In genomic region chr9:136444102-136444501, GRCh38 we compare ENCODE assay signal across 24 cellular contexts. TPM values are rescaled to one million over a fixed set of nuclear protein-coding genes. Genes with fewer than 3 reads are reported as not detected.
DNase-seq lines count a peak whose midpoint lies in the region; ATAC-seq, FAIRE-seq and TF ChIP-seq lines count a peak whose summit lies in the region.
"Had no signal": no experiment of that assay in that cellular context is flagged by ENCODE, and none has a peak within 500 bp of the region (broad histone marks: within the 10 kb centered on the region; RNA-seq: fewer than 3 reads in every experiment).

No MANE protein-coding gene starts in this region.

- no peak for FAIRE-seq in K562 (lab: Jason Lieb, UNC)
- FAIRE-seq: A549, D721Med, G401.6, GM12891, GM19239 had no signal

- no peak overlapping the region for H2AK5ac ChIP-seq in IMR-90 (ENCODE audit: low read depth, low read length)

- H3K18ac ChIP-seq in IMR-90 (ENCODE audit: low read depth, low read length): no peak overlapping the region

- H2AK9ac ChIP-seq in IMR-90 (replicated peaks; ENCODE audit: low read depth, low read length, poor library complexity): no peak overlapping the region

- peaks cover 3% of the 10 kb centered on the region for H3K4me1 ChIP-seq in IMR-90 (ENCODE audit: control insufficient read depth, insufficient read depth, low read length)
- H3K4me1 ChIP-seq in K562 (replicated peaks in 1 of 2; ENCODE audit: control insufficient read depth in 2 of 2, insufficient read depth in 2 of 2, low read length in 2 of 2): peaks cover 4 to 19% of the 10 kb centered on the region in 2 experiments; a peak in 3 of 5 replicates
- H3K4me1 ChIP-seq: Caco-2 had no signal

- no peak overlapping the region for H3K4ac ChIP-seq in IMR-90 (ENCODE audit: low read depth, low read length)

- POLR2A ChIA-PET in IMR-90 (lab: Charles Lee; ENCODE audit: unreplicated experiment) (no interaction called here), K562 (lab: Yijun Ruan, JAX) (interaction anchor here (1.6 kb wide), 1 partner anchor 14 kb away, joined by 7 read pairs; no protein-coding TSS in a partner anchor)

- H3K9me3 Mint-ChIP-seq in T-helper 2 cell treated with Interferon-gamma antibody and Interleukin-4, amounts not matched to agents 5 μg/mL and 100 μg/mL, for 36 hours: no peaks in the 10 kb centered on the region
- H3K9me3 Mint-ChIP-seq in endothelial cell (ENCODE audit: unreplicated experiment): no peaks in the 10 kb centered on the region
- H3K9me3 Mint-ChIP-seq: CD14-positive monocyte; CD8-positive, alpha-beta T cell had no signal

- H3K9ac ChIP-seq in IMR-90 (ENCODE audit: low read depth, low read length) (no peak overlapping the region), K562 (ENCODE audit: insufficient read depth in 1 of 2, low read depth in 2 of 2, low read length in 2 of 2) (no peak overlapping the region)

- no peak overlapping the region for H3K56ac ChIP-seq in IMR-90 (ENCODE audit: extremely low read depth, insufficient read depth, low read length)

- no peak overlapping the region for H3K4me3 ChIP-seq in IMR-90 (ENCODE audit: insufficient read depth, low read depth, low read length)
- no peak overlapping the region for H3K4me3 ChIP-seq in K562
- H3K4me3 ChIP-seq: A549 had no signal

- H3K4me1 Mint-ChIP-seq in T-helper 2 cell treated with Interferon-gamma antibody and Interleukin-4, amounts not matched to agents 5 μg/mL and 100 μg/mL, for 36 hours (ENCODE audit: low read depth): no peaks in the 10 kb centered on the region
- peaks cover 3% of the 10 kb centered on the region for H3K4me1 Mint-ChIP-seq in endothelial cell (ENCODE audit: unreplicated experiment)

- BruUV-seq in IMR-90 (replicated peaks; lab: Mats Ljungman, UMichigan): no TSS peak
- BruUV-seq in K562 (replicated peaks; lab: Mats Ljungman, UMichigan): no TSS peak

- H3K4me3 Mint-ChIP-seq in T-helper 2 cell treated with Interferon-gamma antibody and Interleukin-4, amounts not matched to agents 5 μg/mL and 100 μg/mL, for 36 hours: no peak overlapping the region
- H3K4me3 Mint-ChIP-seq in endothelial cell (ENCODE audit: unreplicated experiment): peak overlapping the region; percentile 42
- H3K4me3 Mint-ChIP-seq: B cell; CD14-positive monocyte; CD8-positive, alpha-beta T cell had no signal

- H3K79me2 ChIP-seq in K562 (ENCODE audit: control insufficient read depth, insufficient read depth, low read length): peaks cover 5% of the 10 kb centered on the region

- no peak overlapping the region for H2BK5ac ChIP-seq in IMR-90 (ENCODE audit: low read depth, low read length, poor library complexity, severe bottlenecking)

- H3K4me2 ChIP-seq in IMR-90 (ENCODE audit: low read depth, low read length): no peak overlapping the region
- no peak overlapping the region for H3K4me2 ChIP-seq in K562 (ENCODE audit: insufficient read depth, low read length)
- H3K4me2 ChIP-seq: A549 had no signal

- CTCF ChIA-PET in IMR-90 (lab: Yijun Ruan, JAX): interaction anchor here (0.6 kb wide), 1 partner anchor 267 kb away, joined by 8 read pairs; no protein-coding TSS in a partner anchor
- CTCF ChIA-PET in K562 (lab: Yijun Ruan, JAX; ENCODE audit: low intra/inter-chr PET ratio): no interaction called here

- H3K27me3 ChIP-seq in IMR-90 (ENCODE audit: control insufficient read depth, insufficient read depth, low read length) (no peaks in the 10 kb centered on the region), K562 (ENCODE audit: control insufficient read depth in 2 of 2, insufficient read depth in 2 of 2, low read length in 2 of 2) (no peaks in the 10 kb centered on the region)

- WGBS in IMR-90 (ENCODE audit: extremely low coverage in 2 of 2, insufficient read length in 1 of 2), 2 experiments: 97% methylated on average over 17 of the region's 20 CpGs; no CpG with 5 or more reads in 1 of the 2 experiments
- WGBS in K562 (ENCODE audit: insufficient coverage, low coverage, missing lambda C conversion rate): 93% methylated on average over 20 of the region's 20 CpGs

- peaks cover 51% of the 10 kb centered on the region for H3K36me3 Mint-ChIP-seq in T-helper 2 cell treated with Interferon-gamma antibody and Interleukin-4, amounts not matched to agents 5 μg/mL and 100 μg/mL, for 36 hours (ENCODE audit: low read depth)
- peaks cover 53% of the 10 kb centered on the region for H3K36me3 Mint-ChIP-seq in endothelial cell (ENCODE audit: low read depth, unreplicated experiment)

- H3K27ac Mint-ChIP-seq in T-helper 2 cell treated with Interferon-gamma antibody and Interleukin-4, amounts not matched to agents 5 μg/mL and 100 μg/mL, for 36 hours: peak overlapping the region; percentile 8
- H3K27ac Mint-ChIP-seq in endothelial cell (ENCODE audit: unreplicated experiment): no peak overlapping the region
- H3K27ac Mint-ChIP-seq: B cell; CD4-positive, CD25-positive, alpha-beta regulatory T cell; CD8-positive, alpha-beta T cell had no signal

- H3K79me1 ChIP-seq in IMR-90 (ENCODE audit: low read depth in 1 of 2, low read length in 2 of 2): peaks cover 9 to 45% of the 10 kb centered on the region in 2 experiments; a peak in 3 of 4 replicates

- no peak overlapping the region for H2BK20ac ChIP-seq in IMR-90 (ENCODE audit: low read depth, low read length)

- no peak for TF ChIP-seq EP300 in K562 (IDR thresholded peaks at IDR 0.05; ENCODE audit: low read length)

- H4K20me1 ChIP-seq in IMR-90 (ENCODE audit: insufficient read depth, low read length) (peaks cover 35% of the 10 kb centered on the region), K562 (replicated peaks; ENCODE audit: control insufficient read depth, insufficient read depth, low read length) (peaks cover 16% of the 10 kb centered on the region)

- intact Hi-C loops in IMR-90 (cut with micrococcal nuclease) (no loop called here), K562 (cut with micrococcal nuclease) (no loop called here)

- H3K27ac ChIP-seq in IMR-90 (ENCODE audit: insufficient read depth, low read length): no peak overlapping the region
- H3K27ac ChIP-seq in K562 (ENCODE audit: extremely low read depth, low read depth, low read length): no peak overlapping the region
- H3K27ac ChIP-seq: 22Rv1, A549 had no signal

- ATAC-seq in IMR-90 (ENCODE audit: low read depth) (no peak), K562 (no peak), GM19351 (IDR thresholded peaks at IDR 0.05; ENCODE audit: unreplicated experiment) (no peak)
- ATAC-seq: A549; CD8-positive, alpha-beta T cell had no signal

- H2BK120ac ChIP-seq in IMR-90 (ENCODE audit: low read depth, low read length): no peak overlapping the region

- TF ChIP-seq CTCF in IMR-90 (conservative IDR thresholded peaks at IDR 0.05; ENCODE audit: low read depth, low read length) (no peak), K562 (IDR thresholded peaks at IDR 0.05 in 2 of 3, conservative IDR thresholded peaks at IDR 0.05 in 1 of 3; ENCODE audit: insufficient read depth in 2 of 3, low read depth in 1 of 3, low read length in 3 of 3) (no peak), endothelial cell (IDR thresholded peaks at IDR 0.05; ENCODE audit: unreplicated experiment) (no peak)

- H3K9me3 ChIP-seq in IMR-90 (ENCODE audit: control insufficient read depth, insufficient read depth, low read length) (no peaks in the 10 kb centered on the region), K562 (replicated peaks; ENCODE audit: control insufficient read depth, insufficient read depth, low read depth, low read length) (no peaks in the 10 kb centered on the region)
- H3K9me3 ChIP-seq: A549, Caco-2 had no signal

- H4K91ac ChIP-seq in IMR-90 (ENCODE audit: insufficient read depth, low read depth, low read length): no peak overlapping the region

- H4K5ac ChIP-seq in IMR-90 (ENCODE audit: low read depth, low read length): no peak overlapping the region

- TF ChIP-seq POLR2A in IMR-90 (IDR thresholded peaks at IDR 0.05; ENCODE audit: low read depth, low read length) (no peak), K562 (conservative IDR thresholded peaks at IDR 0.05) (no peak)

- peaks cover 83% of the 10 kb centered on the region for H3K36me3 ChIP-seq in IMR-90 (ENCODE audit: control insufficient read depth, insufficient read depth, low read length)
- H3K36me3 ChIP-seq in K562 (ENCODE audit: control insufficient read depth, insufficient read depth, low read length): peaks cover 82% of the 10 kb centered on the region

- H3K9me1 ChIP-seq in IMR-90 (ENCODE audit: insufficient read depth, low read length) (no peaks in the 10 kb centered on the region), K562 (ENCODE audit: control insufficient read depth, insufficient read depth, low read length) (peaks cover 11% of the 10 kb centered on the region)

- no peak overlapping the region for H4K8ac ChIP-seq in IMR-90 (ENCODE audit: low read depth in 2 of 2, low read length in 2 of 2)

- in situ Hi-C loops in IMR-90 (cut with MboI; ENCODE audit: low sequenced_read_pairs): no loop called here
- in situ Hi-C loops in K562 (cut with MboI): no loop called here

- no peak for DNase-seq in T-helper 2 cell treated with Interferon-gamma antibody and Interleukin-4, amounts not matched to agents 5 μg/mL and 100 μg/mL, for 36 hours (ENCODE audit: low spot score)
- no peak for DNase-seq in T-helper 2 cell
- DNase-seq in IMR-90: no peak
- DNase-seq in K562 (ENCODE audit: extremely low read depth in 1 of 4, low spot score in 3 of 4): no peak
- no peak for DNase-seq in endothelial cell (ENCODE audit: low spot score)
- DNase-seq in MV-4-11 (lab: John Stamatoyannopoulos, UW): no peak
- DNase-seq in NCI-H748 (lab: John Stamatoyannopoulos, UW; ENCODE audit: unreplicated experiment): no peak
- DNase-seq: AML-193; C1 segment of cervical spinal cord; Caco-2; Calu3; CD4-positive, CD25-positive, alpha-beta regulatory T cell; DMS79 treated with DMSO at 0.1 percent for 48 hours; GF-D8 had no signal

- no peak overlapping the region for H2BK15ac ChIP-seq in IMR-90 (ENCODE audit: low read depth, low read length)

- H2AFZ ChIP-seq in IMR-90 (replicated peaks; ENCODE audit: low read length, poor library complexity) (peak overlapping the region; percentile 41), K562 (ENCODE audit: low read depth, low read length) (no peak overlapping the region)

- H3K14ac ChIP-seq in IMR-90 (replicated peaks; ENCODE audit: low read depth, low read length): no peak overlapping the region

- TF ChIP-seq RAD21 in IMR-90 (IDR thresholded peaks at IDR 0.05; ENCODE audit: low read length): no peak
- no peak for TF ChIP-seq RAD21 in K562 (CRISPR knock-in tag; conservative IDR thresholded peaks at IDR 0.05 in 1 of 2, IDR thresholded peaks at IDR 0.05 in 1 of 2)

- dilution Hi-C loops in IMR-90 (cut with HindIII; ENCODE audit: low sequenced_read_pairs, unreplicated experiment): no loop called here

- no peaks in the 10 kb centered on the region for H3K27me3 Mint-ChIP-seq in T-helper 2 cell treated with Interferon-gamma antibody and Interleukin-4, amounts not matched to agents 5 μg/mL and 100 μg/mL, for 36 hours (ENCODE audit: low read depth)
- peaks cover 25% of the 10 kb centered on the region for H3K27me3 Mint-ChIP-seq in endothelial cell (ENCODE audit: unreplicated experiment)
- H3K27me3 Mint-ChIP-seq: B cell had no signal

- H3K23ac ChIP-seq in IMR-90 (ENCODE audit: low read depth, low read length): no peak overlapping the region

RNA-seq across cellular contexts. Expression of gene INPP5E, which starts 4.5 kb away (rescaled TPM):
- 1.6 and 1.9 TPM in 2 replicates for total RNA-seq in IMR-90 (2012; rRNA removed)
- 9.4 and 11.0 TPM in 2 replicates for polyA plus RNA-seq in IMR-90 (2012; rRNA removed)
- polyA plus RNA-seq in IMR-90 (2012; cell fraction: cytosol; rRNA removed): 6.8 and 9.8 TPM in 2 replicates
- 46.1 and 80.7 TPM in 2 replicates for polyA plus RNA-seq in IMR-90 (2012; cell fraction: nucleus; rRNA removed; ENCODE audit: low replicate concordance)
- 37.0 and 74.1 TPM in 2 replicates for total RNA-seq in K562 (2011; cell fraction: chromatin; rRNA removed; ENCODE audit: low replicate concordance)
- total RNA-seq in K562 (2011; cell fraction: nucleolus; rRNA removed): 37.7 and 43.0 TPM in 2 replicates
- total RNA-seq in K562 (2011; cell fraction: nucleoplasm; rRNA removed): 29.3 and 32.3 TPM in 2 replicates
- 8.8 and 11.1 TPM in 2 replicates for total RNA-seq in K562 (2014; rRNA removed)
- 2.5 and 2.9 TPM in 2 replicates for total RNA-seq in K562 (2014; rRNA removed; fragmentation: Illumina TruSeq; extraction: Trizol)
- total RNA-seq in K562 (2015; rRNA removed; fragmentation: Illumina TruSeq; extraction: Trizol): 5.4 and 5.7 TPM in 2 replicates
- total RNA-seq in K562 (2021): 16.3 and 17.4 TPM in 2 replicates
- 4.4 and 6.8 TPM in 2 replicates for polyA plus RNA-seq in K562 (2011; rRNA removed)
- 4.8 and 9.1 TPM in 2 replicates for polyA plus RNA-seq in K562 (2011; cell fraction: cytosol; rRNA removed)
- 52.4 and 74.6 TPM in 2 replicates for polyA plus RNA-seq in K562 (2011; cell fraction: nucleus; rRNA removed)
- polyA plus RNA-seq in K562 (2012): 9.4 and 14.3 TPM in 2 replicates
- 4.9 and 8.4 TPM in 2 replicates for polyA plus RNA-seq in K562 (2014; fragmentation: Illumina TruSeq; extraction: Trizol)
- polyA plus RNA-seq in K562 (2014; fragmentation: Nextera tagmentation; extraction: Ambion mirVana): under 1 TPM; 0.38 to 0.56 TPM
- polyA plus RNA-seq in K562 (2014; rRNA removed): 14.1 and 15.1 TPM in 2 replicates
- 1.9 and 2.4 TPM in 2 replicates for polyA minus RNA-seq in K562 (2011; rRNA and poly(A)+ RNA removed)
- polyA minus RNA-seq in K562 (2011; cell fraction: cytosol; rRNA and poly(A)+ RNA removed): 3.7 and 3.8 TPM in 2 replicates
- polyA minus RNA-seq in K562 (2011; cell fraction: nucleus; rRNA and poly(A)+ RNA removed): 10.7 and 12.0 TPM in 2 replicates
- total RNA-seq in endothelial cell (ENCODE audit: unreplicated experiment): 23.6 TPM

RNA-seq across cellular contexts. Expression of gene PMPCA, which starts 33.6 kb away (rescaled TPM):
- total RNA-seq in IMR-90 (2012; rRNA removed) (62.6 and 86.7 TPM in 2 replicates), K562 (2014; rRNA removed) (86.6 and 111 TPM in 2 replicates), K562 (2014; rRNA removed; fragmentation: Illumina TruSeq; extraction: Trizol) (82.4 and 104 TPM in 2 replicates), K562 (2015; rRNA removed; fragmentation: Illumina TruSeq; extraction: Trizol) (66.6 and 67.5 TPM in 2 replicates), K562 (2021) (118 and 139 TPM in 2 replicates), endothelial cell (ENCODE audit: unreplicated experiment) (61.3 TPM)
- polyA plus RNA-seq in IMR-90 (2012; rRNA removed) (95.8 and 102 TPM in 2 replicates), K562 (2011; rRNA removed) (114 and 119 TPM in 2 replicates), K562 (2014; fragmentation: Illumina TruSeq; extraction: Trizol) (99.8 and 122 TPM in 2 replicates), K562 (2014; fragmentation: Nextera tagmentation; extraction: Ambion mirVana) (10 to 100 TPM; 23.9 to 30.0 TPM), K562 (2014; rRNA removed) (129 and 143 TPM in 2 replicates)
- polyA plus RNA-seq in IMR-90 (2012; cell fraction: cytosol; rRNA removed): 61.2 and 75.2 TPM in 2 replicates
- 216 and 222 TPM in 2 replicates for polyA plus RNA-seq in IMR-90 (2012; cell fraction: nucleus; rRNA removed; ENCODE audit: low replicate concordance)
- 255 and 404 TPM in 2 replicates for total RNA-seq in K562 (2011; cell fraction: chromatin; rRNA removed; ENCODE audit: low replicate concordance)
- 209 and 247 TPM in 2 replicates for total RNA-seq in K562 (2011; cell fraction: nucleolus; rRNA removed)
- 203 and 214 TPM in 2 replicates for total RNA-seq in K562 (2011; cell fraction: nucleoplasm; rRNA removed)
- 102 and 129 TPM in 2 replicates for polyA plus RNA-seq in K562 (2011; cell fraction: cytosol; rRNA removed)
- 346 and 387 TPM in 2 replicates for polyA plus RNA-seq in K562 (2011; cell fraction: nucleus; rRNA removed)
- polyA plus RNA-seq in K562 (2012): 65.8 and 181 TPM in 2 replicates
- polyA minus RNA-seq in K562 (2011; rRNA and poly(A)+ RNA removed): 81.4 and 83.2 TPM in 2 replicates
- polyA minus RNA-seq in K562 (2011; cell fraction: cytosol; rRNA and poly(A)+ RNA removed): 40.2 and 43.4 TPM in 2 replicates
- 68.0 and 90.1 TPM in 2 replicates for polyA minus RNA-seq in K562 (2011; cell fraction: nucleus; rRNA and poly(A)+ RNA removed)

RNA-seq across cellular contexts. Expression of gene ENTR1, which starts 33.7 kb away (rescaled TPM):
- total RNA-seq in IMR-90 (2012; rRNA removed): 14.5 and 17.2 TPM in 2 replicates
- 34.9 and 37.3 TPM in 2 replicates for polyA plus RNA-seq in IMR-90 (2012; rRNA removed)
- polyA plus RNA-seq in IMR-90 (2012; cell fraction: cytosol; rRNA removed): 30.9 and 32.0 TPM in 2 replicates
- polyA plus RNA-seq in IMR-90 (2012; cell fraction: nucleus; rRNA removed; ENCODE audit: low replicate concordance): 139 and 181 TPM in 2 replicates
- 129 and 278 TPM in 2 replicates for total RNA-seq in K562 (2011; cell fraction: chromatin; rRNA removed; ENCODE audit: low replicate concordance)
- 185 and 197 TPM in 2 replicates for total RNA-seq in K562 (2011; cell fraction: nucleolus; rRNA removed)
- total RNA-seq in K562 (2011; cell fraction: nucleoplasm; rRNA removed): 143 and 151 TPM in 2 replicates
- total RNA-seq in K562 (2014; rRNA removed): 79.0 and 88.8 TPM in 2 replicates
- total RNA-seq in K562 (2014; rRNA removed; fragmentation: Illumina TruSeq; extraction: Trizol): 38.1 and 38.3 TPM in 2 replicates
- total RNA-seq in K562 (2015; rRNA removed; fragmentation: Illumina TruSeq; extraction: Trizol): 61.3 and 65.5 TPM in 2 replicates
- 101 and 104 TPM in 2 replicates for total RNA-seq in K562 (2021)
- 77.3 and 92.6 TPM in 2 replicates for polyA plus RNA-seq in K562 (2011; rRNA removed)
- 45.3 and 59.9 TPM in 2 replicates for polyA plus RNA-seq in K562 (2011; cell fraction: cytosol; rRNA removed)
- 432 and 490 TPM in 2 replicates for polyA plus RNA-seq in K562 (2011; cell fraction: nucleus; rRNA removed)
- 54.6 and 62.9 TPM in 2 replicates for polyA plus RNA-seq in K562 (2012)
- 72.6 and 75.9 TPM in 2 replicates for polyA plus RNA-seq in K562 (2014; fragmentation: Illumina TruSeq; extraction: Trizol)
- polyA plus RNA-seq in K562 (2014; fragmentation: Nextera tagmentation; extraction: Ambion mirVana): 1 to 10 TPM; 6.7 to 9.6 TPM
- 106 and 108 TPM in 2 replicates for polyA plus RNA-seq in K562 (2014; rRNA removed)
- polyA minus RNA-seq in K562 (2011; rRNA and poly(A)+ RNA removed): 19.2 and 21.9 TPM in 2 replicates
- polyA minus RNA-seq in K562 (2011; cell fraction: cytosol; rRNA and poly(A)+ RNA removed): 33.9 and 46.1 TPM in 2 replicates
- 76.5 and 84.3 TPM in 2 replicates for polyA minus RNA-seq in K562 (2011; cell fraction: nucleus; rRNA and poly(A)+ RNA removed)
- total RNA-seq in endothelial cell (ENCODE audit: unreplicated experiment): 45.0 TPM

RNA-seq across cellular contexts. Expression of gene SEC16A, which starts 38.7 kb away (rescaled TPM):
- total RNA-seq in IMR-90 (2012; rRNA removed) (12.2 and 12.8 TPM in 2 replicates), K562 (2014; rRNA removed) (17.1 and 20.1 TPM in 2 replicates), K562 (2014; rRNA removed; fragmentation: Illumina TruSeq; extraction: Trizol) (9.1 and 9.3 TPM in 2 replicates), K562 (2015; rRNA removed; fragmentation: Illumina TruSeq; extraction: Trizol) (8.7 and 11.1 TPM in 2 replicates), K562 (2021) (56.1 and 62.8 TPM in 2 replicates), endothelial cell (ENCODE audit: unreplicated experiment) (79.5 TPM)
- polyA plus RNA-seq in IMR-90 (2012; rRNA removed) (42.2 and 48.1 TPM in 2 replicates), K562 (2011; rRNA removed) (14.0 and 25.1 TPM in 2 replicates), K562 (2014; fragmentation: Illumina TruSeq; extraction: Trizol) (44.6 and 47.6 TPM in 2 replicates), K562 (2014; fragmentation: Nextera tagmentation; extraction: Ambion mirVana) (10 to 100 TPM in 1 of 2 experiments, 1 to 10 TPM in 1; 8.3 to 12.0 TPM), K562 (2014; rRNA removed) (30.9 and 32.2 TPM in 2 replicates)
- 26.9 and 29.1 TPM in 2 replicates for polyA plus RNA-seq in IMR-90 (2012; cell fraction: cytosol; rRNA removed)
- polyA plus RNA-seq in IMR-90 (2012; cell fraction: nucleus; rRNA removed; ENCODE audit: low replicate concordance): 106 and 130 TPM in 2 replicates
- 131 and 191 TPM in 2 replicates for total RNA-seq in K562 (2011; cell fraction: chromatin; rRNA removed; ENCODE audit: low replicate concordance)
- 87.9 and 99.6 TPM in 2 replicates for total RNA-seq in K562 (2011; cell fraction: nucleolus; rRNA removed)
- 87.4 and 93.4 TPM in 2 replicates for total RNA-seq in K562 (2011; cell fraction: nucleoplasm; rRNA removed)
- 14.1 and 19.3 TPM in 2 replicates for polyA plus RNA-seq in K562 (2011; cell fraction: cytosol; rRNA removed)
- polyA plus RNA-seq in K562 (2011; cell fraction: nucleus; rRNA removed): 83.4 and 92.4 TPM in 2 replicates
- polyA plus RNA-seq in K562 (2012): 40.9 and 50.7 TPM in 2 replicates
- 9.3 and 13.0 TPM in 2 replicates for polyA minus RNA-seq in K562 (2011; rRNA and poly(A)+ RNA removed)
- 32.1 and 45.6 TPM in 2 replicates for polyA minus RNA-seq in K562 (2011; cell fraction: cytosol; rRNA and poly(A)+ RNA removed)
- 19.7 and 31.5 TPM in 2 replicates for polyA minus RNA-seq in K562 (2011; cell fraction: nucleus; rRNA and poly(A)+ RNA removed)

RNA-seq across cellular contexts. Expression of gene SNAPC4, which starts 44.1 kb away (rescaled TPM):
- total RNA-seq in IMR-90 (2012; rRNA removed) (2.5 and 3.1 TPM in 2 replicates), K562 (2014; rRNA removed) (14.4 and 15.8 TPM in 2 replicates), K562 (2014; rRNA removed; fragmentation: Illumina TruSeq; extraction: Trizol) (7.1 and 8.8 TPM in 2 replicates), K562 (2015; rRNA removed; fragmentation: Illumina TruSeq; extraction: Trizol) (9.3 and 11.1 TPM in 2 replicates), K562 (2021) (17.1 and 18.7 TPM in 2 replicates), endothelial cell (ENCODE audit: unreplicated experiment) (13.5 TPM)
- polyA plus RNA-seq in IMR-90 (2012; rRNA removed) (6.5 and 7.6 TPM in 2 replicates), K562 (2011; rRNA removed) (4.4 and 4.5 TPM in 2 replicates), K562 (2014; fragmentation: Illumina TruSeq; extraction: Trizol) (8.8 and 9.0 TPM in 2 replicates), K562 (2014; fragmentation: Nextera tagmentation; extraction: Ambion mirVana) (under 1 TPM; 0.21 to 0.46 TPM), K562 (2014; rRNA removed) (18.7 and 21.8 TPM in 2 replicates)
- polyA plus RNA-seq in IMR-90 (2012; cell fraction: cytosol; rRNA removed): 3.2 and 3.7 TPM in 2 replicates
- 42.0 and 62.6 TPM in 2 replicates for polyA plus RNA-seq in IMR-90 (2012; cell fraction: nucleus; rRNA removed; ENCODE audit: low replicate concordance)
- 42.9 and 79.4 TPM in 2 replicates for total RNA-seq in K562 (2011; cell fraction: chromatin; rRNA removed; ENCODE audit: low replicate concordance)
- total RNA-seq in K562 (2011; cell fraction: nucleolus; rRNA removed): 32.0 TPM in 2 replicates
- total RNA-seq in K562 (2011; cell fraction: nucleoplasm; rRNA removed): 23.1 and 26.3 TPM in 2 replicates
- 3.2 and 7.4 TPM in 2 replicates for polyA plus RNA-seq in K562 (2011; cell fraction: cytosol; rRNA removed)
- polyA plus RNA-seq in K562 (2011; cell fraction: nucleus; rRNA removed): 16.1 and 32.6 TPM in 2 replicates
- 9.7 and 10.5 TPM in 2 replicates for polyA plus RNA-seq in K562 (2012)
- polyA minus RNA-seq in K562 (2011; rRNA and poly(A)+ RNA removed): 6.7 and 10.2 TPM in 2 replicates
- 6.1 and 7.4 TPM in 2 replicates for polyA minus RNA-seq in K562 (2011; cell fraction: cytosol; rRNA and poly(A)+ RNA removed)
- 8.3 and 11.7 TPM in 2 replicates for polyA minus RNA-seq in K562 (2011; cell fraction: nucleus; rRNA and poly(A)+ RNA removed)
